15 cellular contexts compared by ENCODE assay signal in genomic region chr5:423626-424258, GRCh38. TPM values are rescaled to one million over a fixed set of nuclear protein-coding genes. Genes with fewer than 3 reads are reported as not detected.
DNase-seq lines count a peak whose midpoint lies in the region; ATAC-seq and TF ChIP-seq lines count a peak whose summit lies in the region.
"Had no signal": no experiment of that assay in that cellular context is flagged by ENCODE, and none has a peak within 500 bp of the region (broad histone marks: within the 10 kb centered on the region; RNA-seq: fewer than 3 reads in every experiment).

No MANE protein-coding gene starts in this region.

- H3K27me3 Mint-ChIP-seq in activated naive CD8-positive, alpha-beta T cell treated with anti-CD3 and anti-CD28 coated beads, Interleukin-2, amount 10 ng/mL, durations not matched to agents 7 days and 5 days = no peaks in the 10 kb centered on the region
- H3K27me3 Mint-ChIP-seq in activated naive CD8-positive, alpha-beta T cell treated with anti-CD3 and anti-CD28 coated beads, Interleukin-2, amount 50 U/mL, for 24 hours = peaks cover 6% of the 10 kb centered on the region
- H3K27me3 Mint-ChIP-seq in chondrocyte (ENCODE audit: low read depth) = no peaks in the 10 kb centered on the region
- H3K27me3 Mint-ChIP-seq in stimulated activated memory B cell treated with anti-CD40 and anti-IgM and Interleukin-4, amounts not matched to agents 10 μg/mL and 1 μg/mL and 100 μg/mL, for 72 hours = peaks cover 17% of the 10 kb centered on the region

- no peak for TF ChIP-seq RAD21 in Ishikawa (IDR thresholded peaks at IDR 0.05; ENCODE audit: low read depth)

- peaks cover 23% of the 10 kb centered on the region for H3K4me1 Mint-ChIP-seq in activated naive CD8-positive, alpha-beta T cell treated with anti-CD3 and anti-CD28 coated beads, Interleukin-2, amount 10 ng/mL, durations not matched to agents 7 days and 5 days
- peaks cover 18% of the 10 kb centered on the region for H3K4me1 Mint-ChIP-seq in activated naive CD8-positive, alpha-beta T cell treated with anti-CD3 and anti-CD28 coated beads, Interleukin-2, amount 50 U/mL, for 24 hours
- peaks cover under 1% of the 10 kb centered on the region for H3K4me1 Mint-ChIP-seq in chondrocyte (ENCODE audit: low read depth)
- H3K4me1 Mint-ChIP-seq in stimulated activated memory B cell treated with anti-CD40 and anti-IgM and Interleukin-4, amounts not matched to agents 10 μg/mL and 1 μg/mL and 100 μg/mL, for 72 hours = peaks cover 24% of the 10 kb centered on the region
- H3K4me1 Mint-ChIP-seq: CD8-positive, alpha-beta memory T cell had no signal

- ATAC-seq in activated naive CD8-positive, alpha-beta T cell treated with anti-CD3 and anti-CD28 coated beads, Interleukin-2, amount 10 ng/mL, durations not matched to agents 7 days and 5 days (ENCODE audit: low read depth) = no peak
- ATAC-seq in activated naive CD8-positive, alpha-beta T cell treated with anti-CD3 and anti-CD28 coated beads, Interleukin-2, amount 50 U/mL, for 24 hours = no peak
- ATAC-seq in stimulated activated memory B cell treated with anti-CD40 and anti-IgM and Interleukin-4, amounts not matched to agents 10 μg/mL and 1 μg/mL and 100 μg/mL, for 72 hours = no peak
- no peak for ATAC-seq in GM21528 (IDR thresholded peaks at IDR 0.05; ENCODE audit: low FRiP score, unreplicated experiment)

- H3K27ac Mint-ChIP-seq in activated naive CD8-positive, alpha-beta T cell treated with anti-CD3 and anti-CD28 coated beads, Interleukin-2, amount 10 ng/mL, durations not matched to agents 7 days and 5 days = peak overlapping the region; percentile 42
- H3K27ac Mint-ChIP-seq in activated naive CD8-positive, alpha-beta T cell treated with anti-CD3 and anti-CD28 coated beads, Interleukin-2, amount 50 U/mL, for 24 hours = no peak overlapping the region
- no peak overlapping the region for H3K27ac Mint-ChIP-seq in chondrocyte (ENCODE audit: unreplicated experiment)
- peak overlapping the region; percentile 90 for H3K27ac Mint-ChIP-seq in stimulated activated memory B cell treated with anti-CD40 and anti-IgM and Interleukin-4, amounts not matched to agents 10 μg/mL and 1 μg/mL and 100 μg/mL, for 72 hours
- H3K27ac Mint-ChIP-seq: CD8-positive, alpha-beta memory T cell; memory B cell; nephron progenitor cell had no signal

- no peak overlapping the region for H3K4me3 Mint-ChIP-seq in activated naive CD8-positive, alpha-beta T cell treated with anti-CD3 and anti-CD28 coated beads, Interleukin-2, amount 10 ng/mL, durations not matched to agents 7 days and 5 days
- H3K4me3 Mint-ChIP-seq in activated naive CD8-positive, alpha-beta T cell treated with anti-CD3 and anti-CD28 coated beads, Interleukin-2, amount 50 U/mL, for 24 hours = no peak overlapping the region
- H3K4me3 Mint-ChIP-seq in chondrocyte (ENCODE audit: unreplicated experiment) = no peak overlapping the region
- peak overlapping the region; percentile 57 for H3K4me3 Mint-ChIP-seq in stimulated activated memory B cell treated with anti-CD40 and anti-IgM and Interleukin-4, amounts not matched to agents 10 μg/mL and 1 μg/mL and 100 μg/mL, for 72 hours
- H3K4me3 Mint-ChIP-seq: CD8-positive, alpha-beta memory T cell; memory B cell; nephron progenitor cell had no signal

- no peak for TF ChIP-seq EP300 in Ishikawa (IDR thresholded peaks at IDR 0.05; ENCODE audit: borderline replicate concordance)

- no peak for DNase-seq in activated naive CD8-positive, alpha-beta T cell treated with anti-CD3 and anti-CD28 coated beads, Interleukin-2, amount 10 ng/mL, durations not matched to agents 7 days and 5 days
- DNase-seq in activated naive CD8-positive, alpha-beta T cell treated with anti-CD3 and anti-CD28 coated beads, Interleukin-2, amount 50 U/mL, for 24 hours = no peak
- DNase-seq in chondrocyte (ENCODE audit: low spot score) = peak; percentile 92
- DNase-seq in pons (ENCODE audit: low spot score) = no peak
- no peak for DNase-seq in amygdala (lab: John Stamatoyannopoulos, UW)
- DNase-seq: ACHN; activated CD4-positive, alpha-beta T cell treated with anti-CD3 and anti-CD28 coated beads for 4 hours; CD8-positive, alpha-beta memory T cell; DND-41; NCI-H526 treated with DMSO at 0.1 percent for 48 hours; nephron progenitor cell had no signal

- no peak for TF ChIP-seq CTCF in chondrocyte (IDR thresholded peaks at IDR 0.05)

- H3K9me3 Mint-ChIP-seq in activated naive CD8-positive, alpha-beta T cell treated with anti-CD3 and anti-CD28 coated beads, Interleukin-2, amount 10 ng/mL, durations not matched to agents 7 days and 5 days = no peaks in the 10 kb centered on the region
- peaks cover 6% of the 10 kb centered on the region for H3K9me3 Mint-ChIP-seq in activated naive CD8-positive, alpha-beta T cell treated with anti-CD3 and anti-CD28 coated beads, Interleukin-2, amount 50 U/mL, for 24 hours
- no peaks in the 10 kb centered on the region for H3K9me3 Mint-ChIP-seq in chondrocyte (ENCODE audit: low read depth)
- peaks cover 11% of the 10 kb centered on the region for H3K9me3 Mint-ChIP-seq in stimulated activated memory B cell treated with anti-CD40 and anti-IgM and Interleukin-4, amounts not matched to agents 10 μg/mL and 1 μg/mL and 100 μg/mL, for 72 hours
- H3K9me3 Mint-ChIP-seq: CD8-positive, alpha-beta memory T cell had no signal

- peaks cover 18% of the 10 kb centered on the region for H3K36me3 Mint-ChIP-seq in activated naive CD8-positive, alpha-beta T cell treated with anti-CD3 and anti-CD28 coated beads, Interleukin-2, amount 10 ng/mL, durations not matched to agents 7 days and 5 days
- peaks cover 19% of the 10 kb centered on the region for H3K36me3 Mint-ChIP-seq in activated naive CD8-positive, alpha-beta T cell treated with anti-CD3 and anti-CD28 coated beads, Interleukin-2, amount 50 U/mL, for 24 hours (ENCODE audit: low read depth)
- H3K36me3 Mint-ChIP-seq in chondrocyte (ENCODE audit: low read depth) = peaks cover 6% of the 10 kb centered on the region
- H3K36me3 Mint-ChIP-seq in stimulated activated memory B cell treated with anti-CD40 and anti-IgM and Interleukin-4, amounts not matched to agents 10 μg/mL and 1 μg/mL and 100 μg/mL, for 72 hours = peaks cover 68% of the 10 kb centered on the region

- POLR2A ChIA-PET in activated naive CD8-positive, alpha-beta T cell treated with anti-CD3 and anti-CD28 coated beads, Interleukin-2, amount 10 ng/mL, durations not matched to agents 7 days and 5 days (lab: Charles Lee) = no interaction called here

TF ChIP-seq in Ishikawa, 13 proteins besides CTCF, POLR2A, EP300 and RAD21:
- TF ChIP-seq REST (IDR thresholded peaks at IDR 0.05; ENCODE audit: low read depth) (0 out of 2 replicates have a peak, but pooled peaks have one; percentile 13), TEAD4 (IDR thresholded peaks at IDR 0.05) (no peak)

RNA-seq across cellular contexts. Expression of gene EXOC3, which starts 19.2 kb away (rescaled TPM):
- 10 to 100 TPM; 72.4 to 77.5 TPM for total RNA-seq in activated naive CD8-positive, alpha-beta T cell treated with anti-CD3 and anti-CD28 coated beads, Interleukin-2, amount 10 ng/mL, durations not matched to agents 7 days and 5 days
- 39.4 to 58.1 TPM (median 43.3 TPM) in 3 replicates for total RNA-seq in chondrocyte

Comparison
In these comparisons a context has a peak if more than half of its experiments do, and no peak if none do; other contexts are left out.
1. H3K27ac Mint-ChIP-seq: peak in activated naive CD8-positive, alpha-beta T cell treated with anti-CD3 and anti-CD28 coated beads, Interleukin-2, amount 10 ng/mL, durations not matched to agents 7 days and 5 days (single experiment) and stimulated activated memory B cell treated with anti-CD40 and anti-IgM and Interleukin-4, amounts not matched to agents 10 μg/mL and 1 μg/mL and 100 μg/mL, for 72 hours (single experiment); none in activated naive CD8-positive, alpha-beta T cell treated with anti-CD3 and anti-CD28 coated beads, Interleukin-2, amount 50 U/mL, for 24 hours (single experiment) and chondrocyte (single experiment).